ENCODE assay signal across 10 cellular contexts in genomic region chr9:121300283-121301119, GRCh38. TPM values are rescaled to one million over a fixed set of nuclear protein-coding genes. Genes with fewer than 3 reads are reported as not detected.
DNase-seq lines count a peak whose midpoint lies in the region; ATAC-seq and TF ChIP-seq lines count a peak whose summit lies in the region.
"Had no signal": no experiment of that assay in that cellular context is flagged by ENCODE, and none has a peak within 500 bp of the region (broad histone marks: within the 10 kb centered on the region; RNA-seq: fewer than 3 reads in every experiment).

No MANE protein-coding gene starts in this region.

- ATAC-seq in PC-3, result no peak
- no peak for ATAC-seq in HG03457 (IDR thresholded peaks at IDR 0.05; ENCODE audit: unreplicated experiment)

- peak overlapping the region; percentile 61 for H2AFZ ChIP-seq in PC-3 (ENCODE audit: low read length)
- H2AFZ ChIP-seq in neuronal stem cell (ENCODE audit: low read length), result no peak overlapping the region

- H2BK15ac ChIP-seq in neuronal stem cell (ENCODE audit: low read length), result no peak overlapping the region

- peak overlapping the region; percentile 25 for H2BK120ac ChIP-seq in neuronal stem cell (ENCODE audit: low read depth, low read length)

- H3K36me3 ChIP-seq in BE2C (no peaks in the 10 kb centered on the region), PC-3 (ENCODE audit: low read depth, low read length) (no peaks in the 10 kb centered on the region), neuronal stem cell (replicated peaks in 1 of 2; ENCODE audit: control insufficient read depth in 2 of 2, insufficient read depth in 2 of 2, low read length in 2 of 2) (no peaks in the 10 kb centered on the region)

- H2AK5ac ChIP-seq in neuronal stem cell (ENCODE audit: low read depth, low read length), result no peak overlapping the region

- CTCF ChIA-PET in PC-3 (lab: Charles Lee), result no interaction called here

- H3K4ac ChIP-seq in neuronal stem cell (ENCODE audit: low read length), result no peak overlapping the region

- no peak overlapping the region for H3K14ac ChIP-seq in neuronal stem cell (ENCODE audit: low read length)

- TF ChIP-seq CTCF in BE2C (IDR thresholded peaks at IDR 0.05; ENCODE audit: low read depth, low read length) (no peak), PC-3 (conservative IDR thresholded peaks at IDR 0.05; ENCODE audit: low read depth, low read length) (no peak)

- no peak overlapping the region for H3K27ac ChIP-seq in PC-3 (ENCODE audit: low read length)
- H3K27ac ChIP-seq in epithelial cell of prostate, result peak overlapping the region; percentile 5
- H3K27ac ChIP-seq in neuronal stem cell (replicated peaks; ENCODE audit: low read length), result no peak overlapping the region
- H3K27ac ChIP-seq: HL-60 had no signal

- POLR2A ChIA-PET in PC-3 (lab: Charles Lee; ENCODE audit: unreplicated experiment), result no interaction called here

- DNase-seq in BE2C, result no peak
- no peak for DNase-seq in PC-3
- no peak for DNase-seq in epithelial cell of prostate (ENCODE audit: low read depth, low spot score)
- no peak for DNase-seq in neuronal stem cell (ENCODE audit: low spot score)
- DNase-seq in NCI-H1092 treated with DMSO at 0.1 percent for 48 hours (lab: John Stamatoyannopoulos, UW), result no peak
- DNase-seq in NCI-H748 (lab: John Stamatoyannopoulos, UW; ENCODE audit: unreplicated experiment), result no peak
- no peak for DNase-seq in NCI-H146 treated with DMSO at 0.1 percent for 48 hours (lab: John Stamatoyannopoulos, UW; ENCODE audit: unreplicated experiment)

- H4K91ac ChIP-seq in neuronal stem cell (ENCODE audit: low read depth, low read length, poor library complexity), result no peak overlapping the region

- H3K79me1 ChIP-seq in neuronal stem cell (ENCODE audit: low read depth, low read length), result peaks cover 2% of the 10 kb centered on the region

- intact Hi-C loops in PC-3 (cut with micrococcal nuclease), result no loop called here

- no peak overlapping the region for H3K23ac ChIP-seq in neuronal stem cell (ENCODE audit: low read depth, low read length, poor library complexity)

- H3K27me3 ChIP-seq in BE2C (peaks cover 13% of the 10 kb centered on the region), PC-3 (ENCODE audit: low read length) (no peaks in the 10 kb centered on the region), neuronal stem cell (ENCODE audit: control insufficient read depth in 3 of 3, insufficient read depth in 3 of 3, low read depth in 1 of 3, low read length in 3 of 3) (peaks cover 0 to 10% (median 0%) of the 10 kb centered on the region in 3 experiments)

- H2BK12ac ChIP-seq in neuronal stem cell (ENCODE audit: low read length), result no peak overlapping the region

- no peaks in the 10 kb centered on the region for H3K9me2 ChIP-seq in PC-3 (replicated peaks; ENCODE audit: low read length)

- H3K4me3 ChIP-seq in BE2C (ENCODE audit: low read depth, low read length), result peak overlapping the region; percentile 41
- H3K4me3 ChIP-seq in PC-3 (ENCODE audit: low read length), result peak overlapping the region; percentile 68
- H3K4me3 ChIP-seq in neuronal stem cell (ENCODE audit: low read length in 2 of 2), result no peak overlapping the region
- H3K4me3 ChIP-seq: mucosa of descending colon had no signal

- no CpG with 5 or more reads among the region's 13 CpGs for WGBS in neuronal stem cell (ENCODE audit: extremely low coverage in 2 of 2, insufficient read length in 2 of 2, insufficient replicate concordance in 1 of 2), 2 donors

- H3K9me3 ChIP-seq in BE2C (no peaks in the 10 kb centered on the region), PC-3 (ENCODE audit: low read length) (no peaks in the 10 kb centered on the region), neuronal stem cell (replicated peaks in 1 of 2; ENCODE audit: control insufficient read depth in 2 of 2, insufficient read depth in 1 of 2, low read depth in 1 of 2, low read length in 2 of 2) (no peaks in the 10 kb centered on the region)
- H3K9me3 ChIP-seq: mucosa of descending colon had no signal

- no peaks in the 10 kb centered on the region for H3K79me2 ChIP-seq in PC-3 (ENCODE audit: low read length)

- H4K8ac ChIP-seq in neuronal stem cell (ENCODE audit: low read depth, low read length), result no peak overlapping the region

- no peak overlapping the region for H3K18ac ChIP-seq in neuronal stem cell (ENCODE audit: low read length)

- BruUV-seq in PC-3 (replicated peaks; lab: Mats Ljungman, UMichigan), result TSS peak; percentile 33

- H4K20me1 ChIP-seq in PC-3 (ENCODE audit: low read length), result no peaks in the 10 kb centered on the region

- no peaks in the 10 kb centered on the region for H3K4me1 ChIP-seq in BE2C
- peaks cover 8% of the 10 kb centered on the region for H3K4me1 ChIP-seq in PC-3 (ENCODE audit: insufficient read depth, low read length)
- H3K4me1 ChIP-seq in neuronal stem cell (ENCODE audit: control insufficient read depth in 2 of 2, insufficient read depth in 1 of 2, low read depth in 1 of 2, low read length in 2 of 2), result peaks cover 20 to 22% of the 10 kb centered on the region in 2 donors

- peak overlapping the region; percentile 12; the same call in 1 of the 2 replicates for H3K9ac ChIP-seq in PC-3 (ENCODE audit: low read length)
- no peak overlapping the region for H3K9ac ChIP-seq in neuronal stem cell (ENCODE audit: low read depth, low read length, poor library complexity)

- no peaks in the 10 kb centered on the region for H3F3A ChIP-seq in PC-3 (ENCODE audit: low read length, unreplicated experiment)

- peak overlapping the region; percentile 89 for H3K4me2 ChIP-seq in PC-3 (ENCODE audit: low read length)
- H3K4me2 ChIP-seq in neuronal stem cell (ENCODE audit: insufficient read depth, low read length, poor library complexity, severe bottlenecking), result peak overlapping the region; percentile 78

- no peak overlapping the region for H2BK5ac ChIP-seq in neuronal stem cell (ENCODE audit: low read length)

RNA-seq across cellular contexts. Expression of gene GSN, which starts 32.5 kb away (rescaled TPM):
- polyA plus RNA-seq in BE2C (2012; ENCODE audit: insufficient read depth, insufficient read length, low read depth), result 2.2 TPM
- 36.5 and 40.3 TPM in 2 replicates for total RNA-seq in PC-3 (2014; rRNA removed)
- polyA plus RNA-seq in neuronal stem cell (2013, experiment 1 of 2), result 29.4 TPM
- 28.1 TPM for polyA plus RNA-seq in neuronal stem cell (2013, experiment 2 of 2)

Comparison
In these comparisons a context has a peak if more than half of its experiments do, and no peak if none do; other contexts are left out.
1. H3K4me3 ChIP-seq: peak in BE2C (single experiment) and PC-3 (single experiment); none in neuronal stem cell (0 of 2).